Comparison of ENCODE assay signal across 1 cellular context in the genomic region with DNA sequence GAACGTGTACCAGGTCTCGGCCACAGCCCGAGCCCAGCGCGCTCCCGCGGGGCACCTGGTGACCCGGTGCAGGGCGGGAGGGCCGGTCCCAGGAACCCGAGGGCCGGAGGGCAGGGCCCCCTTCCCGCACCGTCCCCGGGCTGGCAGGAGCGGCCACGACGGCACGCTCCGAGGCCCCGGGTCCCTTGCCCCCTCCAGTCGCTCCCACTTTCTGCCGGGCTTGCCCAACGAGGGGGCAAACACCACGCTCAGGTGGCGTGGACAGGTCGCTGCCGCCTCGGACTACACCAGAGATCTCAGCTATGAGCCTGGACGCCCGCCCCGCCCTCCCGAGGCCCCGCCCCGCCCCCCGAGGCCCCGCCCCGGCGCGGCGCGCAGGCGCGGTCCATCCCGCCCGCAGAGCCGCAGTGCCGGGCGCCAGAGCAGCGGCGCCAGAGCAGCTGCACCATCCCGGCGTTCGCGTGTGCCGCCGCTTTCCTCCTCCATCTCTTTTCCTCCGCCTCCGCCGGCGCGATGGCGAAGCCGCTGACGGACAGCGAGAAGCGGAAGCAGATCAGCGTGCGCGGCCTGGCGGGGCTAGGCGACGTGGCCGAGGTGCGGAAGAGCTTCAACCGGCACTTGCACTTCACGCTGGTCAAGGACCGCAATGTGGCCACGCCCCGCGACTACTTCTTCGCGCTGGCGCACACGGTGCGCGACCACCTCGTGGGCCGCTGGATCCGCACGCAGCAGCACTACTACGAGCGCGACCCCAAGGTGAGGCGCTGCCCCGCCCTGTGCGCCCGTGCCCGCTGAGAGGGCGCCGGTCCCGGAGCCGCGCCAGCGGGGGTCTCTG.
A peak's percentile ranks its signal among the peaks of the same experiment; 100 is the strongest.
TF ChIP-seq lines count a peak whose summit lies in the region.

A gene (plus strand): TSS at position 420 of the 835 bp plus-strand sequence. CDS start 94 bp downstream, at position 514.

TF ChIP-seq in HepG2, 621 proteins besides CTCF, POLR2A, EP300 and RAD21 (continued from another document and continues in another):
- TF ChIP-seq, protein P1, sequence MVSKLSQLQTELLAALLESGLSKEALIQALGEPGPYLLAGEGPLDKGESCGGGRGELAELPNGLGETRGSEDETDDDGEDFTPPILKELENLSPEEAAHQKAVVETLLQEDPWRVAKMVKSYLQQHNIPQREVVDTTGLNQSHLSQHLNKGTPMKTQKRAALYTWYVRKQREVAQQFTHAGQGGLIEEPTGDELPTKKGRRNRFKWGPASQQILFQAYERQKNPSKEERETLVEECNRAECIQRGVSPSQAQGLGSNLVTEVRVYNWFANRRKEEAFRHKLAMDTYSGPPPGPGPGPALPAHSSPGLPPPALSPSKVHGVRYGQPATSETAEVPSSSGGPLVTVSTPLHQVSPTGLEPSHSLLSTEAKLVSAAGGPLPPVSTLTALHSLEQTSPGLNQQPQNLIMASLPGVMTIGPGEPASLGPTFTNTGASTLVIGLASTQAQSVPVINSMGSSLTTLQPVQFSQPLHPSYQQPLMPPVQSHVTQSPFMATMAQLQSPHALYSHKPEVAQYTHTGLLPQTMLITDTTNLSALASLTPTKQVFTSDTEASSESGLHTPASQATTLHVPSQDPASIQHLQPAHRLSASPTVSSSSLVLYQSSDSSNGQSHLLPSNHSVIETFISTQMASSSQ (IDR thresholded peaks at IDR 0.05; ENCODE audit: low read depth) = no peak
- TF ChIP-seq, protein P1 (CRISPR knock-in tag; IDR thresholded peaks at IDR 0.05; ENCODE audit: borderline replicate concordance) = peak; percentile 85
- TF ChIP-seq CEBPB (IDR thresholded peaks at IDR 0.05; ENCODE audit: borderline replicate concordance, low read depth, low read length) = no peak
- TF ChIP-seq, protein P2, sequence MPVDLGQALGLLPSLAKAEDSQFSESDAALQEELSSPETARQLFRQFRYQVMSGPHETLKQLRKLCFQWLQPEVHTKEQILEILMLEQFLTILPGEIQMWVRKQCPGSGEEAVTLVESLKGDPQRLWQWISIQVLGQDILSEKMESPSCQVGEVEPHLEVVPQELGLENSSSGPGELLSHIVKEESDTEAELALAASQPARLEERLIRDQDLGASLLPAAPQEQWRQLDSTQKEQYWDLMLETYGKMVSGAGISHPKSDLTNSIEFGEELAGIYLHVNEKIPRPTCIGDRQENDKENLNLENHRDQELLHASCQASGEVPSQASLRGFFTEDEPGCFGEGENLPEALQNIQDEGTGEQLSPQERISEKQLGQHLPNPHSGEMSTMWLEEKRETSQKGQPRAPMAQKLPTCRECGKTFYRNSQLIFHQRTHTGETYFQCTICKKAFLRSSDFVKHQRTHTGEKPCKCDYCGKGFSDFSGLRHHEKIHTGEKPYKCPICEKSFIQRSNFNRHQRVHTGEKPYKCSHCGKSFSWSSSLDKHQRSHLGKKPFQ (CRISPR knock-in tag; IDR thresholded peaks at IDR 0.05; ENCODE audit: insufficient replicate concordance) = peak; percentile 93
- TF ChIP-seq, protein P3, sequence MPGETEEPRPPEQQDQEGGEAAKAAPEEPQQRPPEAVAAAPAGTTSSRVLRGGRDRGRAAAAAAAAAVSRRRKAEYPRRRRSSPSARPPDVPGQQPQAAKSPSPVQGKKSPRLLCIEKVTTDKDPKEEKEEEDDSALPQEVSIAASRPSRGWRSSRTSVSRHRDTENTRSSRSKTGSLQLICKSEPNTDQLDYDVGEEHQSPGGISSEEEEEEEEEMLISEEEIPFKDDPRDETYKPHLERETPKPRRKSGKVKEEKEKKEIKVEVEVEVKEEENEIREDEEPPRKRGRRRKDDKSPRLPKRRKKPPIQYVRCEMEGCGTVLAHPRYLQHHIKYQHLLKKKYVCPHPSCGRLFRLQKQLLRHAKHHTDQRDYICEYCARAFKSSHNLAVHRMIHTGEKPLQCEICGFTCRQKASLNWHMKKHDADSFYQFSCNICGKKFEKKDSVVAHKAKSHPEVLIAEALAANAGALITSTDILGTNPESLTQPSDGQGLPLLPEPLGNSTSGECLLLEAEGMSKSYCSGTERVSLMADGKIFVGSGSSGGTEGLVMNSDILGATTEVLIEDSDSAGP (CRISPR knock-in tag; IDR thresholded peaks at IDR 0.05; ENCODE audit: borderline replicate concordance) = peak; percentile 94
- peak; percentile 74 for TF ChIP-seq ZBTB21 (CRISPR knock-in tag; IDR thresholded peaks at IDR 0.05)
- peak; percentile 88 for TF ChIP-seq XBP1 (CRISPR knock-in tag; IDR thresholded peaks at IDR 0.05)
- peak; percentile 90 for TF ChIP-seq ZNF431 (CRISPR knock-in tag; IDR thresholded peaks at IDR 0.05; ENCODE audit: borderline replicate concordance, low read depth)
- TF ChIP-seq TEAD2 (CRISPR knock-in tag; IDR thresholded peaks at IDR 0.05) = peak; percentile 82
- peak; percentile 64; the same call in 1 of the 2 replicates for TF ChIP-seq RFXAP (CRISPR knock-in tag; IDR thresholded peaks at IDR 0.05; ENCODE audit: borderline replicate concordance)
- peak; percentile 93; the same call in 1 of the 2 replicates for TF ChIP-seq ZNF10 (CRISPR knock-in tag; IDR thresholded peaks at IDR 0.05; ENCODE audit: borderline replicate concordance, low read depth)
- peak; percentile 67 for TF ChIP-seq FOXA3 (CRISPR knock-in tag; IDR thresholded peaks at IDR 0.05)
- TF ChIP-seq, protein P4, sequence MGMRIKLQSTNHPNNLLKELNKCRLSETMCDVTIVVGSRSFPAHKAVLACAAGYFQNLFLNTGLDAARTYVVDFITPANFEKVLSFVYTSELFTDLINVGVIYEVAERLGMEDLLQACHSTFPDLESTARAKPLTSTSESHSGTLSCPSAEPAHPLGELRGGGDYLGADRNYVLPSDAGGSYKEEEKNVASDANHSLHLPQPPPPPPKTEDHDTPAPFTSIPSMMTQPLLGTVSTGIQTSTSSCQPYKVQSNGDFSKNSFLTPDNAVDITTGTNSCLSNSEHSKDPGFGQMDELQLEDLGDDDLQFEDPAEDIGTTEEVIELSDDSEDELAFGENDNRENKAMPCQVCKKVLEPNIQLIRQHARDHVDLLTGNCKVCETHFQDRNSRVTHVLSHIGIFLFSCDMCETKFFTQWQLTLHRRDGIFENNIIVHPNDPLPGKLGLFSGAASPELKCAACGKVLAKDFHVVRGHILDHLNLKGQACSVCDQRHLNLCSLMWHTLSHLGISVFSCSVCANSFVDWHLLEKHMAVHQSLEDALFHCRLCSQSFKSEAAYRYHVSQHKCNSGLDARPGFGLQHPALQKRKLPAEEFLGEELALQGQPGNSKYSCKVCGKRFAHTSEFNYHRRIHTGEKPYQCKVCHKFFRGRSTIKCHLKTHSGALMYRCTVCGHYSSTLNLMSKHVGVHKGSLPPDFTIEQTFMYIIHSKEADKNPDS (CRISPR knock-in tag; IDR thresholded peaks at IDR 0.05) = peak; percentile 80; the same call in 1 of the 2 replicates
- TF ChIP-seq, protein P5, sequence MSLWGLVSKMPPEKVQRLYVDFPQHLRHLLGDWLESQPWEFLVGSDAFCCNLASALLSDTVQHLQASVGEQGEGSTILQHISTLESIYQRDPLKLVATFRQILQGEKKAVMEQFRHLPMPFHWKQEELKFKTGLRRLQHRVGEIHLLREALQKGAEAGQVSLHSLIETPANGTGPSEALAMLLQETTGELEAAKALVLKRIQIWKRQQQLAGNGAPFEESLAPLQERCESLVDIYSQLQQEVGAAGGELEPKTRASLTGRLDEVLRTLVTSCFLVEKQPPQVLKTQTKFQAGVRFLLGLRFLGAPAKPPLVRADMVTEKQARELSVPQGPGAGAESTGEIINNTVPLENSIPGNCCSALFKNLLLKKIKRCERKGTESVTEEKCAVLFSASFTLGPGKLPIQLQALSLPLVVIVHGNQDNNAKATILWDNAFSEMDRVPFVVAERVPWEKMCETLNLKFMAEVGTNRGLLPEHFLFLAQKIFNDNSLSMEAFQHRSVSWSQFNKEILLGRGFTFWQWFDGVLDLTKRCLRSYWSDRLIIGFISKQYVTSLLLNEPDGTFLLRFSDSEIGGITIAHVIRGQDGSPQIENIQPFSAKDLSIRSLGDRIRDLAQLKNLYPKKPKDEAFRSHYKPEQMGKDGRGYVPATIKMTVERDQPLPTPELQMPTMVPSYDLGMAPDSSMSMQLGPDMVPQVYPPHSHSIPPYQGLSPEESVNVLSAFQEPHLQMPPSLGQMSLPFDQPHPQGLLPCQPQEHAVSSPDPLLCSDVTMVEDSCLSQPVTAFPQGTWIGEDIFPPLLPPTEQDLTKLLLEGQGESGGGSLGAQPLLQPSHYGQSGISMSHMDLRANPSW (CRISPR knock-in tag; IDR thresholded peaks at IDR 0.05; ENCODE audit: borderline replicate concordance) = peak; percentile 65; the same call in 1 of the 2 replicates
- TF ChIP-seq, protein P6, sequence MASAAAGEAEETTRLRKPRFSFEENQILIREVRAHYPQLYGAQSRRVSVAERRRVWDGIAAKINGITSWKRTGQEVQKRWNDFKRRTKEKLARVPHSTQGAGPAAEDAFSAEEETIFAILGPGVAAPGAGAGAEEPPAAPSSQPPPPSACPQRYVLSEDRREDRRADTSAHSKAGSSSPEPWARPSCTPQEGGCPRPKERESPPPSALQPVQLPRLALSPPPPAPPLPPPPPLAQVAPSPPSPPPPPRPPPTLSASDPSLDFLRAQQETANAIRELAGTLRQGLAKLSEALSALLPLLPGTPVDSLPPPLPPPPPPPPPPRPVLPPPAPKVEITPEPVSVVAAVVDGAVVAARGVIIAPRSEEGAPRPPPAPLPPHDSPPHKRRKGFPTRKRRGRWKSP (CRISPR knock-in tag; IDR thresholded peaks at IDR 0.05) = peak; percentile 98
- TF ChIP-seq ZBTB1 (CRISPR knock-in tag; IDR thresholded peaks at IDR 0.05; ENCODE audit: borderline replicate concordance) = 0 out of 2 replicates have a peak, but pooled peaks have one; percentile 75
- peak; percentile 79 for TF ChIP-seq ISL2 (CRISPR knock-in tag; IDR thresholded peaks at IDR 0.05)
- TF ChIP-seq, protein P7, sequence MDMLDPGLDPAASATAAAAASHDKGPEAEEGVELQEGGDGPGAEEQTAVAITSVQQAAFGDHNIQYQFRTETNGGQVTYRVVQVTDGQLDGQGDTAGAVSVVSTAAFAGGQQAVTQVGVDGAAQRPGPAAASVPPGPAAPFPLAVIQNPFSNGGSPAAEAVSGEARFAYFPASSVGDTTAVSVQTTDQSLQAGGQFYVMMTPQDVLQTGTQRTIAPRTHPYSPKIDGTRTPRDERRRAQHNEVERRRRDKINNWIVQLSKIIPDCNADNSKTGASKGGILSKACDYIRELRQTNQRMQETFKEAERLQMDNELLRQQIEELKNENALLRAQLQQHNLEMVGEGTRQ (IDR thresholded peaks at IDR 0.05; ENCODE audit: low read depth, low read length) = no peak
- TF ChIP-seq, protein P7 (CRISPR knock-in tag; IDR thresholded peaks at IDR 0.05; ENCODE audit: borderline replicate concordance) = no peak
- TF ChIP-seq, protein P8, sequence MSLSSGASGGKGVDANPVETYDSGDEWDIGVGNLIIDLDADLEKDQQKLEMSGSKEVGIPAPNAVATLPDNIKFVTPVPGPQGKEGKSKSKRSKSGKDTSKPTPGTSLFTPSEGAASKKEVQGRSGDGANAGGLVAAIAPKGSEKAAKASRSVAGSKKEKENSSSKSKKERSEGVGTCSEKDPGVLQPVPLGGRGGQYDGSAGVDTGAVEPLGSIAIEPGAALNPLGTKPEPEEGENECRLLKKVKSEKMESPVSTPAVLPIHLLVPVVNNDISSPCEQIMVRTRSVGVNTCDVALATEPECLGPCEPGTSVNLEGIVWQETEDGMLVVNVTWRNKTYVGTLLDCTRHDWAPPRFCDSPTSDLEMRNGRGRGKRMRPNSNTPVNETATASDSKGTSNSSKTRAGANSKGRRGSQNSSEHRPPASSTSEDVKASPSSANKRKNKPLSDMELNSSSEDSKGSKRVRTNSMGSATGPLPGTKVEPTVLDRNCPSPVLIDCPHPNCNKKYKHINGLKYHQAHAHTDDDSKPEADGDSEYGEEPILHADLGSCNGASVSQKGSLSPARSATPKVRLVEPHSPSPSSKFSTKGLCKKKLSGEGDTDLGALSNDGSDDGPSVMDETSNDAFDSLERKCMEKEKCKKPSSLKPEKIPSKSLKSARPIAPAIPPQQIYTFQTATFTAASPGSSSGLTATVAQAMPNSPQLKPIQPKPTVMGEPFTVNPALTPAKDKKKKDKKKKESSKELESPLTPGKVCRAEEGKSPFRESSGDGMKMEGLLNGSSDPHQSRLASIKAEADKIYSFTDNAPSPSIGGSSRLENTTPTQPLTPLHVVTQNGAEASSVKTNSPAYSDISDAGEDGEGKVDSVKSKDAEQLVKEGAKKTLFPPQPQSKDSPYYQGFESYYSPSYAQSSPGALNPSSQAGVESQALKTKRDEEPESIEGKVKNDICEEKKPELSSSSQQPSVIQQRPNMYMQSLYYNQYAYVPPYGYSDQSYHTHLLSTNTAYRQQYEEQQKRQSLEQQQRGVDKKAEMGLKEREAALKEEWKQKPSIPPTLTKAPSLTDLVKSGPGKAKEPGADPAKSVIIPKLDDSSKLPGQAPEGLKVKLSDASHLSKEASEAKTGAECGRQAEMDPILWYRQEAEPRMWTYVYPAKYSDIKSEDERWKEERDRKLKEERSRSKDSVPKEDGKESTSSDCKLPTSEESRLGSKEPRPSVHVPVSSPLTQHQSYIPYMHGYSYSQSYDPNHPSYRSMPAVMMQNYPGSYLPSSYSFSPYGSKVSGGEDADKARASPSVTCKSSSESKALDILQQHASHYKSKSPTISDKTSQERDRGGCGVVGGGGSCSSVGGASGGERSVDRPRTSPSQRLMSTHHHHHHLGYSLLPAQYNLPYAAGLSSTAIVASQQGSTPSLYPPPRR (CRISPR knock-in tag; IDR thresholded peaks at IDR 0.05; ENCODE audit: borderline replicate concordance) = peak; percentile 52
- peak; percentile 70 for TF ChIP-seq ZNF296 (CRISPR knock-in tag; conservative IDR thresholded peaks at IDR 0.05)
- no peak for TF ChIP-seq THYN1 (CRISPR knock-in tag; IDR thresholded peaks at IDR 0.05; ENCODE audit: borderline replicate concordance, low read depth)
- TF ChIP-seq ZBTB8A (CRISPR knock-in tag; IDR thresholded peaks at IDR 0.05; ENCODE audit: borderline replicate concordance, low read depth) = peak; percentile 67; the same call in 1 of the 2 replicates
